In genomic region chr19:44051654-44052402, GRCh38 we compare ENCODE assay signal across 8 cellular contexts. TPM values are rescaled to one million over a fixed set of nuclear protein-coding genes. Genes with fewer than 3 reads are reported as not detected.
DNase-seq lines count a peak whose midpoint lies in the region; ATAC-seq and TF ChIP-seq lines count a peak whose summit lies in the region.

Gene ZNF223 (plus strand): TSS chr19:44052036. CDS start chr19:44055177, 3,141 bp downstream.

- H3K9me2 ChIP-seq in SK-N-SH (no peaks in the 10 kb centered on the region), neural cell (ENCODE audit: insufficient read depth, low read length) (no peaks in the 10 kb centered on the region)

- H3K36me3 ChIP-seq in SK-N-SH (replicated peaks in 1 of 2; ENCODE audit: control insufficient read depth in 1 of 2, insufficient read depth in 2 of 2, low read length in 1 of 2) = peaks cover 4 to 11% of the 10 kb centered on the region in 2 experiments
- H3K36me3 ChIP-seq in gastroesophageal sphincter = peaks cover 0 to 26% of the 10 kb centered on the region in 2 donors
- H3K36me3 ChIP-seq in neural cell (ENCODE audit: insufficient read depth, low read length) = no peaks in the 10 kb centered on the region
- H3K36me3 ChIP-seq in stomach = peaks cover 4 to 22% (median 19%) of the 10 kb centered on the region in 4 donors

- H3K9me3 Mint-ChIP-seq in activated naive CD8-positive, alpha-beta T cell (ENCODE audit: low read depth) = peaks cover 20% of the 10 kb centered on the region

- no peak for TF ChIP-seq CTCF in LNCaP clone FGC (IDR thresholded peaks at IDR 0.05; ENCODE audit: control insufficient read depth, extremely low read depth, insufficient read depth)
- TF ChIP-seq CTCF in SK-N-SH (IDR thresholded peaks at IDR 0.05) = no peak
- no peak for TF ChIP-seq CTCF in gastroesophageal sphincter (IDR thresholded peaks at IDR 0.05)
- no peak for TF ChIP-seq CTCF in neural cell (IDR thresholded peaks at IDR 0.05; ENCODE audit: poor library complexity, severe bottlenecking)
- no peak for TF ChIP-seq CTCF in stomach (IDR thresholded peaks at IDR 0.05)

- H3K4me3 ChIP-seq in LNCaP clone FGC (ENCODE audit: low read depth, low read length) = peak within 1 kb of the TSS; percentile 79
- H3K4me3 ChIP-seq in SK-N-SH (ENCODE audit: low read depth in 2 of 2, low read length in 1 of 2) = peak within 1 kb of the TSS; percentile 71 to 91
- peak within 1 kb of the TSS; percentile 72 to 86 for H3K4me3 ChIP-seq in gastroesophageal sphincter
- peak within 1 kb of the TSS; percentile 90 for H3K4me3 ChIP-seq in neural cell (ENCODE audit: low read length)
- H3K4me3 ChIP-seq in stomach = peak within 1 kb of the TSS; percentile 67 to 79 (median 69)

- H3K27me3 ChIP-seq in SK-N-SH (ENCODE audit: insufficient read depth) (no peaks in the 10 kb centered on the region), gastroesophageal sphincter (peaks cover 34% of the 10 kb centered on the region), neural cell (ENCODE audit: insufficient read depth, low read depth, low read length) (no peaks in the 10 kb centered on the region), stomach (peaks cover 0 to 29% (median 0%) of the 10 kb centered on the region in 3 donors)

- intact Hi-C loops in stomach (cut with DNase I; ENCODE audit: low total_unique reads) = no loop called here

- POLR2A ChIA-PET in SK-N-SH (lab: Yijun Ruan, JAX) = interaction anchor here (1.0 to 1.2 kb wide), 4 partner anchors 27 to 117 kb away, joined by 3 to 5 read pairs (median 4); partner anchors contain the start of genes ZNF222, ZNF226 and ZNF45

- H4K20me1 ChIP-seq in SK-N-SH (ENCODE audit: insufficient read depth) (no peaks in the 10 kb centered on the region), neural cell (ENCODE audit: insufficient read depth) (no peaks in the 10 kb centered on the region)

- H3K27ac Mint-ChIP-seq in activated naive CD8-positive, alpha-beta T cell = peak within 1 kb of the TSS; percentile 82

- H3K27me3 Mint-ChIP-seq in activated naive CD8-positive, alpha-beta T cell = peaks cover 6% of the 10 kb centered on the region

- in situ Hi-C loops in GM18951 (cut with MboI; ENCODE audit: low sequenced_read_pairs, unreplicated experiment) = no loop called here

- no peaks in the 10 kb centered on the region for H3F3A ChIP-seq in SK-N-SH (replicated peaks; ENCODE audit: insufficient read depth)
- H3F3A ChIP-seq in neural cell (ENCODE audit: insufficient read depth, low read length, poor library complexity, severe bottlenecking) = no peaks in the 10 kb centered on the region

- WGBS in SK-N-SH (ENCODE audit: low lambda C conversion rate) = under 1% methylated on average over 20 of the region's 37 CpGs
- 0 to 3% methylated on average over 1 to 7 of the region's 37 CpGs for WGBS in gastroesophageal sphincter (ENCODE audit: low coverage in 1 of 2), 2 donors
- WGBS in stomach, 5 donors = 1 to 3% (median 2%) methylated on average over 31 to 37 of the region's 37 CpGs

- peaks cover 30% of the 10 kb centered on the region for H3K36me3 Mint-ChIP-seq in activated naive CD8-positive, alpha-beta T cell

- H3K79me2 ChIP-seq in SK-N-SH (ENCODE audit: insufficient read depth) (no peaks in the 10 kb centered on the region), neural cell (replicated peaks; ENCODE audit: insufficient read depth, low read length) (peaks cover 16% of the 10 kb centered on the region)

- H3K4me1 Mint-ChIP-seq in activated naive CD8-positive, alpha-beta T cell (ENCODE audit: low read depth) = peaks cover 34% of the 10 kb centered on the region

- peak; percentile 100 for ATAC-seq in gastroesophageal sphincter

- TF ChIP-seq RAD21 in SK-N-SH (IDR thresholded peaks at IDR 0.05; ENCODE audit: low read length) (0 out of 2 replicates have a peak, but pooled peaks have one; percentile 2), neural cell (conservative IDR thresholded peaks at IDR 0.05) (no peak)

- CTCF ChIA-PET in SK-N-SH (lab: Yijun Ruan, JAX) = interaction anchor here (0.6 to 1.0 kb wide), 3 partner anchors 8 to 48 kb away, joined by 3 read pairs; partner anchors contain the start of gene ZNF284

- DNase-seq in 8988T (peak; percentile 70), LNCaP clone FGC (ENCODE audit: low read depth) (peak; percentile 82), SK-N-SH (peak; percentile 93), stomach (peak; percentile 95)

- peak within 1 kb of the TSS; percentile 98 for H2AFZ ChIP-seq in SK-N-SH (ENCODE audit: low read depth)
- peak within 1 kb of the TSS; percentile 96 for H2AFZ ChIP-seq in neural cell (ENCODE audit: low read depth, low read length)

- peaks cover 0 to 16% of the 10 kb centered on the region in 2 experiments; a peak in 2 of 4 replicates for H3K4me1 ChIP-seq in SK-N-SH (ENCODE audit: control insufficient read depth in 1 of 2, insufficient read depth in 2 of 2, low read depth in 1 of 2, low read length in 1 of 2)
- H3K4me1 ChIP-seq in gastroesophageal sphincter = peaks cover 0 to 19% (median 6%) of the 10 kb centered on the region in 3 donors
- peaks cover 7 to 23% (median 18%) of the 10 kb centered on the region in 4 donors for H3K4me1 ChIP-seq in stomach

- no peaks in the 10 kb centered on the region for H3K9me3 ChIP-seq in SK-N-SH
- peaks cover 0 to 19% (median 0%) of the 10 kb centered on the region in 3 donors for H3K9me3 ChIP-seq in gastroesophageal sphincter
- no peaks in the 10 kb centered on the region for H3K9me3 ChIP-seq in neural cell (ENCODE audit: low read length)
- peaks cover 0 to 26% (median 13%) of the 10 kb centered on the region in 4 donors for H3K9me3 ChIP-seq in stomach

- TF ChIP-seq EP300 in SK-N-SH (IDR thresholded peaks at IDR 0.05; ENCODE audit: borderline replicate concordance in 1 of 2, low read depth in 1 of 2, low read length in 1 of 2) (no peak), gastroesophageal sphincter (IDR thresholded peaks at IDR 0.05) (no peak), neural cell (conservative IDR thresholded peaks at IDR 0.05; ENCODE audit: poor library complexity, severe bottlenecking) (peak; percentile 9), stomach (IDR thresholded peaks at IDR 0.05) (peak; percentile 38)

- H3K27ac ChIP-seq in SK-N-SH (ENCODE audit: low read depth in 2 of 2, low read length in 1 of 2) (peak within 1 kb of the TSS in 1 of 2 experiments; percentile 76; a peak in 1 of 4 replicates), gastroesophageal sphincter (peak within 1 kb of the TSS in 3 of 4 donors; percentile 80 to 84 (median 83)), neural cell (ENCODE audit: low read length) (peak within 1 kb of the TSS; percentile 55), stomach (peak within 1 kb of the TSS; percentile 71 to 82 (median 78))

- H3K4me3 Mint-ChIP-seq in activated naive CD8-positive, alpha-beta T cell = peak within 1 kb of the TSS; percentile 97

- TF ChIP-seq POLR2A in GM18951 (IDR thresholded peaks at IDR 0.05; ENCODE audit: extremely low read depth, insufficient read depth, insufficient read length) (peak; percentile 50), gastroesophageal sphincter (IDR thresholded peaks at IDR 0.05) (no peak), stomach (IDR thresholded peaks at IDR 0.05) (no peak)

- H3K4me2 ChIP-seq in SK-N-SH (peak within 1 kb of the TSS; percentile 74), neural cell (ENCODE audit: low read length) (peak within 1 kb of the TSS; percentile 99)

- peak within 1 kb of the TSS; percentile 74 for H3K9ac ChIP-seq in SK-N-SH
- peak within 1 kb of the TSS; percentile 77 for H3K9ac ChIP-seq in neural cell (ENCODE audit: low read length)

TF ChIP-seq in SK-N-SH, 30 proteins besides CTCF, POLR2A, EP300 and RAD21 (continues in another document):
- TF ChIP-seq NRF1 (IDR thresholded peaks at IDR 0.05; ENCODE audit: low read depth, low read length) (no peak), ELF1 (IDR thresholded peaks at IDR 0.05) (peak; percentile 96), USF2 (IDR thresholded peaks at IDR 0.05; ENCODE audit: borderline replicate concordance, low read depth, low read length) (no peak), SIN3A (IDR thresholded peaks at IDR 0.05; ENCODE audit: borderline replicate concordance, low read depth, low read length) (0 out of 2 replicates have a peak, but pooled peaks have one; percentile 41)

TF ChIP-seq in neural cell, 6 proteins besides CTCF, POLR2A, EP300 and RAD21 (continues in another document):
- TF ChIP-seq SMC3 (conservative IDR thresholded peaks at IDR 0.05; ENCODE audit: poor library complexity) (peak; percentile 10), TAF1 (IDR thresholded peaks at IDR 0.05; ENCODE audit: low read depth) (no peak), REST (IDR thresholded peaks at IDR 0.05; ENCODE audit: borderline replicate concordance) (peak; percentile 81), MXI1 (conservative IDR thresholded peaks at IDR 0.05; ENCODE audit: poor library complexity, severe bottlenecking) (peak; percentile 58), EZH2 (IDR thresholded peaks at IDR 0.05; ENCODE audit: borderline replicate concordance, insufficient read depth, low read length, poor library complexity, severe bottlenecking) (no peak)

RNA-seq across cellular contexts. Expression of gene ZNF223, which starts in this region (rescaled TPM):
- polyA plus RNA-seq in SK-N-SH (2012; rRNA removed) (2.7 and 4.1 TPM in 2 replicates), neural cell (17.1 and 22.7 TPM in 2 replicates), stomach (1 to 10 TPM; 1.2 to 8.6 (median 2.9) TPM)
- polyA plus RNA-seq in SK-N-SH (2012; cell fraction: cytosol; rRNA removed) = 3.0 and 3.8 TPM in 2 replicates
- 7.7 and 13.7 TPM in 2 replicates for polyA plus RNA-seq in SK-N-SH (2012; cell fraction: nucleus; rRNA removed)
- total RNA-seq in gastroesophageal sphincter (1 to 10 TPM; 2.3 to 5.5 (median 4.4) TPM), stomach (1 to 10 TPM in 2 of 5 donors, not detected in 3; 8.0 to 8.1 TPM)
- 25.3 and 31.6 TPM in 2 replicates for polyA minus RNA-seq in neural cell
